1 cellular context compared by ENCODE assay signal in genomic region chr1:156740679-156741612, GRCh38.
A peak's percentile ranks its signal among the peaks of the same experiment; 100 is the strongest.
TF ChIP-seq lines count a peak whose summit lies in the region.

Gene MRPL24, minus strand, starts transcription at chr1:156741088. Its CDS starts 2,384 bp downstream, at chr1:156738704.

TF ChIP-seq in GM12878, 131 proteins besides CTCF, POLR2A, EP300 and RAD21 (continued from another document and continues in another):
- TF ChIP-seq NKRF (conservative IDR thresholded peaks at IDR 0.05) (peak; percentile 89), MXI1 (IDR thresholded peaks at IDR 0.05; ENCODE audit: low read depth, low read length) (peak; percentile 98), PKNOX1 (IDR thresholded peaks at IDR 0.05) (peak; percentile 70), WRNIP1 (IDR thresholded peaks at IDR 0.05; ENCODE audit: borderline replicate concordance, low read depth, low read length) (peak; percentile 92; the same call in 1 of the 2 replicates), IRF5 (IDR thresholded peaks at IDR 0.05; ENCODE audit: borderline replicate concordance) (no peak), TCF12 (IDR thresholded peaks at IDR 0.05; ENCODE audit: low read depth, low read length) (peak; percentile 67; the same call in 1 of the 2 replicates), ZBTB4 (CRISPR knock-in tag; IDR thresholded peaks at IDR 0.05) (no peak), CREB1 (IDR thresholded peaks at IDR 0.05; ENCODE audit: low read depth) (no peak), POLR2AphosphoS2 (IDR thresholded peaks at IDR 0.05; ENCODE audit: low read depth, low read length) (peak; percentile 93; the same call in 1 of the 2 replicates), CEBPB (IDR thresholded peaks at IDR 0.05; ENCODE audit: borderline replicate concordance in 1 of 2, low read depth in 2 of 2, low read length in 2 of 2) (no peak), ATF7 (IDR thresholded peaks at IDR 0.05; ENCODE audit: low read depth) (peak; percentile 69; the same call in 1 of the 2 replicates), SKIL (IDR thresholded peaks at IDR 0.05; ENCODE audit: low read depth, poor library complexity, severe bottlenecking) (no peak), HDGF (IDR thresholded peaks at IDR 0.05) (no peak; the same call in 1 of the 2 replicates), ZNF274 (IDR thresholded peaks at IDR 0.05; ENCODE audit: insufficient read depth, insufficient read length) (no peak), CHD2 (IDR thresholded peaks at IDR 0.05; ENCODE audit: borderline replicate concordance, low read depth, low read length) (peak; percentile 96), NFYA (IDR thresholded peaks at IDR 0.05; ENCODE audit: borderline replicate concordance, low read depth, low read length) (no peak), SP1 (IDR thresholded peaks at IDR 0.05; ENCODE audit: low read depth, low read length) (no peak), TCF3 (IDR thresholded peaks at IDR 0.05; ENCODE audit: borderline replicate concordance, insufficient read depth, low read depth, low read length) (no peak), PRDM15 (CRISPR knock-in tag; IDR thresholded peaks at IDR 0.05) (no peak), TBL1XR1 (IDR thresholded peaks at IDR 0.05; ENCODE audit: low read depth, low read length) (peak; percentile 70; the same call in 1 of the 2 replicates), GATAD2B (conservative IDR thresholded peaks at IDR 0.05; ENCODE audit: low read depth) (0 out of 2 replicates have a peak, but pooled peaks have one; percentile 42), RFX5 (IDR thresholded peaks at IDR 0.05; ENCODE audit: low read depth, low read length) (peak; percentile 34; the same call in 1 of the 2 replicates), HSF1 (IDR thresholded peaks at IDR 0.05; ENCODE audit: low read depth, low read length) (no peak; the same call in none of the 2 replicates), IKZF1 (conservative IDR thresholded peaks at IDR 0.05) (peak; percentile 100), ATF3 (IDR thresholded peaks at IDR 0.05; ENCODE audit: borderline replicate concordance, extremely low read depth, low read depth, low read length) (peak; percentile 64; the same call in 1 of the 2 replicates), SREBF1 (IDR thresholded peaks at IDR 0.05; ENCODE audit: low read length) (peak; percentile 94), KDM1A (IDR thresholded peaks at IDR 0.05; ENCODE audit: borderline replicate concordance) (no peak), SUZ12 (IDR thresholded peaks at IDR 0.05; ENCODE audit: unreplicated experiment) (no peak), HCFC1 (IDR thresholded peaks at IDR 0.05; ENCODE audit: low read length) (peak; percentile 100), MEF2A (IDR thresholded peaks at IDR 0.05; ENCODE audit: insufficient read depth, low read depth, low read length) (peak; percentile 64; the same call in 1 of the 2 replicates), PBX3 (IDR thresholded peaks at IDR 0.05; ENCODE audit: insufficient replicate concordance, low read depth, low read length) (no peak), ZNF207 (IDR thresholded peaks at IDR 0.05; ENCODE audit: borderline replicate concordance) (peak; percentile 97), SPI1 (IDR thresholded peaks at IDR 0.05; ENCODE audit: borderline replicate concordance, insufficient read depth, low read depth, low read length) (peak; percentile 64; the same call in 1 of the 2 replicates), ASH2L (IDR thresholded peaks at IDR 0.05; ENCODE audit: borderline replicate concordance, low read depth) (no peak), RELA (IDR thresholded peaks at IDR 0.05; ENCODE audit: borderline replicate concordance, partially characterized antibody) (peak; percentile 87), EED (IDR thresholded peaks at IDR 0.05; ENCODE audit: low read depth) (peak; percentile 50; the same call in 1 of the 2 replicates), JUNB (IDR thresholded peaks at IDR 0.05) (no peak), BACH1 (IDR thresholded peaks at IDR 0.05; ENCODE audit: borderline replicate concordance) (peak; percentile 32; the same call in 1 of the 2 replicates)
